5 cellular contexts compared by ENCODE assay signal in the genomic region with DNA sequence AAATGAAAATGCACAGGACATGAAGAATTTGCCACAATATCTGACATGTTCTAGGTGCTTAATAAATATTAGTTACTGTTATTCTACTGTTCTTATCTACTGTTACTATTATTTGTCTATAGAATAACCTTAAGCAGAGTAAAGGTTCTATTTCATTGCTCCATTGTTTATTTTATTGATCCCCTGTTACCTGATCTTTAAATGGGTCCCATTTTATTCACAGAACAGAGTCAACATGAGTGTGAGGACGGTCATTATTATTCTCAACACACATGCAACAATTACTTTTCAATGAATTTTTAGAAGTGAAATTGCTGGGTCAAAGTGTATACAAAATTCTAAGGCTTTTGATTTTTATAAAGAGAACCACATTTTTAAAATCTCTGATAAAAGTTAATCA.
"Had no signal": no experiment of that assay in that cellular context is flagged by ENCODE, and none has a peak within 500 bp of the region (broad histone marks: within the 10 kb centered on the region; RNA-seq: fewer than 3 reads in every experiment).

No MANE protein-coding gene starts in this region.

- DNase-seq: GM23248, GOT3, H7, HFFc6, KBM-7 had no signal
